Comparison of ENCODE assay signal across 7 cellular contexts in the genomic region with DNA sequence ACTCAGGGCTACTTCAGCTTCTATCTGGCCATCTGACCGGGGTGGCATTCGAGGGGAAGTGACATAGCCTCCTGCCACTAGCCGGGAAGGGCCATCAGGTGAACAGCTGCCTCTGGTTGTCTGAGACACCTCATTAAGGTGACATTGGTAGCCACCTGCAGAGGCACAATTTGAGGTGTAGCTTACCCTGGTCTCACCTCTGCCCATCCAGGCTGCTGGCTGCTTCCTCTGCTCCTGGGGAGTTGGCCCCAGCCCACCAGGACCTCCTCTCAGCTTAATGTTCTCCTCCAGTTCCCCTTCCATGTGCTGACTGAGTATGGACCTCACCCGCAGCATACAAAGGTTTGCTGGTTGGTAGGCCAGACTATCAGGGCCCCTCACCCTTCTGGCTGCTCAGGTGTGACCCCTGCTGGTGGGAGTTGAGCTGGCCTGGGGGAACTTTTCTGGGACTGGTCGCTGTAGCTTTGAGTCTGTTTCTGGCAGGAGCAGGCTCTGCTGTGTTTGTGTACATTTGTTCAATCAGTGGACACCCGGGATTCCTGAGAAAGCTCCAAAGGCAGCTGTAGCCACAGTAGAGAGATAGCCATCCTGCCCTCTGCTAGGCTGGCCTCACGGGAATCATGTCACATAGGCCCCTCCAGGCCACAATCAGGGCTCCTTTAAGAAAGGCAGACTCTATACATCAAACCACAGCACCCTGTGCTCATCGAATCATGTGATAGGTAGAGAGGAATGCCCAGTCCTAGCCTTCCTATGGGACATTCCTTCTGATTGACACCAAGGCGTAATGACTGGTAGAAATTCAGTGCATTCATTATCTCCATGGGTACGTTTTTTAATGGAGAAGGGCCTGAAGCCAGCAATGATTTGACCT.
DNase-seq lines count a peak whose midpoint lies in the region; ATAC-seq and TF ChIP-seq lines count a peak whose summit lies in the region.

No MANE protein-coding gene starts in this region.

- H3K4me1 ChIP-seq in left lung = no peaks in the 10 kb centered on the region

- no peaks in the 10 kb centered on the region for H3K9me3 ChIP-seq in left lung

- no peak overlapping the region for H3K27ac ChIP-seq in left lung

- ATAC-seq in central memory CD8-positive, alpha-beta T cell (replicated peaks; ENCODE audit: extremely low read depth, poor library complexity, severe bottlenecking) = no peak
- ATAC-seq in left lung (peak; percentile 97), HG03354 (IDR thresholded peaks at IDR 0.05; ENCODE audit: poor library complexity, severe bottlenecking, unreplicated experiment) (no peak)

- intact Hi-C loops in left lung (cut with DNase I) = loop anchor here in 1 of 2 donors (10.0 kb wide), 1 partner anchor 261 kb away; no protein-coding TSS in a partner anchor

- peaks cover 0 to 3% of the 10 kb centered on the region in 2 donors for H3K27me3 ChIP-seq in left lung

- no peak overlapping the region for H3K4me3 Mint-ChIP-seq in central memory CD8-positive, alpha-beta T cell

- H3K27ac Mint-ChIP-seq in central memory CD8-positive, alpha-beta T cell (ENCODE audit: low read depth) = no peak overlapping the region

- TF ChIP-seq CTCF in GM12865 (IDR thresholded peaks at IDR 0.05; ENCODE audit: insufficient read depth, low read depth, low read length, missing control alignments) = peak; percentile 82
- peak; percentile 42 for TF ChIP-seq CTCF in LNCaP clone FGC (IDR thresholded peaks at IDR 0.05; ENCODE audit: control insufficient read depth, extremely low read depth, insufficient read depth)
- TF ChIP-seq CTCF in left lung (IDR thresholded peaks at IDR 0.05) = peak; percentile 55 to 64

- DNase-seq in GM12865 (ENCODE audit: low read depth) (peak; percentile 51), LNCaP clone FGC (ENCODE audit: low read depth) (no peak), left lung (peak; percentile 58 to 82)
- DNase-seq in activated CD4-positive, CD25-positive, alpha-beta regulatory T cell treated with anti-CD3 and anti-CD28 coated beads, Interleukin-2, amount 50 U/mL, for 72 hours = peak; percentile 66
- DNase-seq in central memory CD8-positive, alpha-beta T cell (ENCODE audit: low spot score in 2 of 2) = peak; percentile 23 to 44
- DNase-seq in stimulated activated CD4-positive, alpha-beta T cell treated with anti-CD3 and anti-CD28 coated beads, TNF-alpha, amount 100 ng/mL, for 48 hours (ENCODE audit: low read depth in 3 of 3) = peak; percentile 43 to 65 (median 59)

- no peaks in the 10 kb centered on the region for H3K9me3 Mint-ChIP-seq in central memory CD8-positive, alpha-beta T cell

- peaks cover 30% of the 10 kb centered on the region for H3K27me3 Mint-ChIP-seq in central memory CD8-positive, alpha-beta T cell

- no peaks in the 10 kb centered on the region for H3K36me3 ChIP-seq in left lung

- no peaks in the 10 kb centered on the region for H3K36me3 Mint-ChIP-seq in central memory CD8-positive, alpha-beta T cell (ENCODE audit: insufficient read depth)

- H3K4me1 Mint-ChIP-seq in central memory CD8-positive, alpha-beta T cell = no peaks in the 10 kb centered on the region

- H3K4me3 ChIP-seq in GM12865 (ENCODE audit: low read depth, low read length) (no peak overlapping the region), LNCaP clone FGC (ENCODE audit: low read depth, low read length) (no peak overlapping the region), left lung (no peak overlapping the region)
